11 cellular contexts compared by ENCODE assay signal in genomic region chr1:214296860-214297699, GRCh38. TPM values are rescaled to one million over a fixed set of nuclear protein-coding genes. Genes with fewer than 3 reads are reported as not detected.
DNase-seq lines count a peak whose midpoint lies in the region; ATAC-seq lines count a peak whose summit lies in the region.
"Had no signal": no experiment of that assay in that cellular context is flagged by ENCODE, and none has a peak within 500 bp of the region (broad histone marks: within the 10 kb centered on the region; RNA-seq: fewer than 3 reads in every experiment).

No MANE protein-coding gene starts in this region.

- intact Hi-C loops in Right ventricle myocardium superior (cut with DNase I) (no loop called here), cardiac septum (cut with DNase I) (no loop called here)

- ATAC-seq in Right ventricle myocardium superior (ENCODE audit: poor library complexity) (peak; percentile 59), HG03521 (IDR thresholded peaks at IDR 0.05; ENCODE audit: unreplicated experiment) (no peak), GM18861 (IDR thresholded peaks at IDR 0.05; ENCODE audit: unreplicated experiment) (no peak)

- DNase-seq in Right ventricle myocardium superior = no peak
- no peak for DNase-seq in cardiac septum (ENCODE audit: low spot score)
- DNase-seq in amniotic epithelial cell (ENCODE audit: low read depth) = peak; percentile 79
- DNase-seq in iPS-NIHi7 (ENCODE audit: extremely low spot score) = peak; percentile 20
- no peak for DNase-seq in NCI-H2171 treated with DMSO at 0.1 percent for 48 hours (lab: John Stamatoyannopoulos, UW)
- no peak for DNase-seq in NOMO-1 treated with dmso at 0.1 percent for 144 hours (lab: John Stamatoyannopoulos, UW; ENCODE audit: unreplicated experiment)
- DNase-seq: activated CD4-positive, alpha-beta memory T cell treated with anti-CD3 and anti-CD28 coated beads, Interleukin-2, amount 10 ng/mL, durations not matched to agents 7 days and 5 days; pancreas; SHP77 had no signal

RNA-seq across cellular contexts. Expression of gene SMYD2, which starts 16.1 kb away (rescaled TPM):
- total RNA-seq in Right ventricle myocardium superior = 184 TPM
- 445 TPM for total RNA-seq in cardiac septum

Comparison
In these comparisons a context has a peak if more than half of its experiments do, and no peak if none do; other contexts are left out.
1. DNase-seq: peak in amniotic epithelial cell (single experiment) and iPS-NIHi7 (single experiment); none in Right ventricle myocardium superior (single experiment), cardiac septum (single experiment), NCI-H2171 treated with DMSO at 0.1 percent for 48 hours (single experiment) and NOMO-1 treated with dmso at 0.1 percent for 144 hours (single experiment).